ENCODE assay signal across 19 cellular contexts in the genomic region with DNA sequence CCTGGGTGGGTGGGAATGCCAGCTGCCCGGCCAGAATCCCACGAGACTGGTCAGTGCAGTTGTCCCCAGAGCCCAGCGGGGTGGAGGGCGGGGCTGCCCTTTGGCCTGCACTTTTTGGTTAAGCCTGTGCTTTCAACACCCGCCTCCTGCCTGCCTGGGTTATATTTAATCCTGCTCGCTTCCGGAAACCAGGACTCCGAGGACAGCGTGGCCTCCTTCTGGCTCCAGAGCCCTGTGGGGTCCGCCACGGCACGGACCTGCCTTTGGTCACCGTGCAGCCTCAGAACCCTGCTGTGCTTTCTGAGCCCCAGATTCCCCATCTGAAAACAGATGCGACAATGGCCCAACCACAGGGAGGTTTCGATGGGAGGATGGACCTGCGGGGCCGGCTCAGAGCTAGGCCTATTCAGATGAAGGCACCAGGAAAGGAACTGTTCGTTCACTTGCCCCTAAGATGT. TPM values are rescaled to one million over a fixed set of nuclear protein-coding genes. Genes with fewer than 3 reads are reported as not detected.
DNase-seq lines count a peak whose midpoint lies in the region; ATAC-seq and TF ChIP-seq lines count a peak whose summit lies in the region.
"Had no signal": no experiment of that assay in that cellular context is flagged by ENCODE, and none has a peak within 500 bp of the region (broad histone marks: within the 10 kb centered on the region; RNA-seq: fewer than 3 reads in every experiment).

No MANE protein-coding gene starts in this region.

- ATAC-seq in GM19328 (IDR thresholded peaks at IDR 0.05; ENCODE audit: unreplicated experiment) (no peak), HG02588 (IDR thresholded peaks at IDR 0.05; ENCODE audit: unreplicated experiment) (no peak)
- ATAC-seq: activated CD4-positive, CD25-positive, alpha-beta regulatory T cell treated with anti-CD3 and anti-CD28 coated beads, Interleukin-2, amount 50 U/mL, for 24 hours had no signal

- no peaks in the 10 kb centered on the region for H4K20me1 ChIP-seq in neural progenitor cell (ENCODE audit: low read depth)

- H3K27ac Mint-ChIP-seq in neural progenitor cell = no peak overlapping the region

- H3K4me1 ChIP-seq in neural progenitor cell = peaks cover 13% of the 10 kb centered on the region

- peak overlapping the region; percentile 61 for H3K4me2 ChIP-seq in neural progenitor cell

- H3F3A ChIP-seq in neural progenitor cell (ENCODE audit: low read depth) = peaks cover 14% of the 10 kb centered on the region

- H3K79me2 ChIP-seq in neural progenitor cell (ENCODE audit: low read depth) = no peaks in the 10 kb centered on the region

- H3K9ac ChIP-seq in neural progenitor cell = no peak overlapping the region

- H3K4me3 ChIP-seq in H7 (ENCODE audit: insufficient read depth, low read depth, low read length) (no peak overlapping the region), neural progenitor cell (no peak overlapping the region)
- H3K4me3 ChIP-seq: stomach had no signal

- no peaks in the 10 kb centered on the region for H3K27me3 ChIP-seq in H7 (ENCODE audit: control insufficient read depth, insufficient read depth, low read length)
- no peaks in the 10 kb centered on the region for H3K27me3 ChIP-seq in neural progenitor cell
- H3K27me3 ChIP-seq: stomach had no signal

- no peak overlapping the region for H3K4me3 Mint-ChIP-seq in neural progenitor cell

- peak; percentile 76 for DNase-seq in H7
- DNase-seq in NOMO-1 treated with DMSO at 0.1 percent for 48 hours (lab: John Stamatoyannopoulos, UW; ENCODE audit: unreplicated experiment) = peak; percentile 74
- peak; percentile 14 for DNase-seq in epidermal melanocyte (ENCODE audit: insufficient read length, low spot score)
- DNase-seq in neural progenitor cell (ENCODE audit: low spot score) = peak; percentile 61
- no peak for DNase-seq in activated naive CD4-positive, alpha-beta T cell treated with anti-CD3 and anti-CD28 coated beads, Interleukin-2, amount 50 U/mL, for 16 hours
- no peak for DNase-seq in NCI-H187 (lab: John Stamatoyannopoulos, UW)
- DNase-seq: DMS 273 treated with DMSO at 0.1 percent for 48 hours; NCI-H2029 treated with DMSO at 0.1 percent for 48 hours; NCI-H524; stimulated activated CD4-positive, alpha-beta T cell treated with anti-CD3 and anti-CD28 coated beads, Interleukin-15, amount 100 ng/mL, for 24 hours; stomach; T-helper 1 cell had no signal

- peaks cover 13% of the 10 kb centered on the region for H3K27me3 Mint-ChIP-seq in neural progenitor cell (ENCODE audit: insufficient read depth, low read depth)
- H3K27me3 Mint-ChIP-seq: progenitor cell of endocrine pancreas had no signal

- H3K36me3 ChIP-seq in H7 (replicated peaks; ENCODE audit: control insufficient read depth, insufficient read depth, low read length) (no peaks in the 10 kb centered on the region), neural progenitor cell (no peaks in the 10 kb centered on the region)
- H3K36me3 ChIP-seq: stomach had no signal

- no peak overlapping the region for H3K27ac ChIP-seq in neural progenitor cell

- no peaks in the 10 kb centered on the region for H3K36me3 Mint-ChIP-seq in neural progenitor cell

- TF ChIP-seq CTCF in neural progenitor cell (IDR thresholded peaks at IDR 0.05) = no peak

- H3K4me1 Mint-ChIP-seq in neural progenitor cell = peaks cover 24% of the 10 kb centered on the region

- H3K9me3 Mint-ChIP-seq in neural progenitor cell = no peaks in the 10 kb centered on the region

- peak overlapping the region; percentile 80 for H2AFZ ChIP-seq in neural progenitor cell (replicated peaks)

- no peaks in the 10 kb centered on the region for H3K9me3 ChIP-seq in neural progenitor cell (ENCODE audit: low read depth)
- H3K9me3 ChIP-seq: stomach had no signal

RNA-seq across cellular contexts. Expression of a gene that starts 29.4 kb away (rescaled TPM):
- 11.5 and 15.9 TPM in 2 replicates for total RNA-seq in H7 (2014; rRNA removed; shearing (Covaris generic))
- 42.9 and 52.2 TPM in 2 replicates for total RNA-seq in neural progenitor cell (ENCODE audit: low replicate concordance)

RNA-seq across cellular contexts. Expression of a gene that starts 37.2 kb away (rescaled TPM):
- total RNA-seq in H7 (2014; rRNA removed; shearing (Covaris generic)) = 35.5 and 39.7 TPM in 2 replicates
- total RNA-seq in neural progenitor cell (ENCODE audit: low replicate concordance) = 10.5 and 24.6 TPM in 2 replicates

RNA-seq across cellular contexts. Expression of a gene that starts 43.5 kb away (rescaled TPM):
- 49.0 and 52.5 TPM in 2 replicates for total RNA-seq in H7 (2014; rRNA removed; shearing (Covaris generic))
- total RNA-seq in neural progenitor cell (ENCODE audit: low replicate concordance) = 90.6 and 141 TPM in 2 replicates

RNA-seq across cellular contexts. Expression of a gene that starts 59.5 kb away (rescaled TPM):
- not detected in 2 replicates for total RNA-seq in H7 (2014; rRNA removed; shearing (Covaris generic))
- not detected in 2 replicates for total RNA-seq in neural progenitor cell (ENCODE audit: low replicate concordance)
- total RNA-seq: fibroblast of lung, M059J, RPMI7951 had no signal

Comparison
In these comparisons a context has a peak if more than half of its experiments do, and no peak if none do; other contexts are left out.
1. DNase-seq: peak in H7 (single experiment), NOMO-1 treated with DMSO at 0.1 percent for 48 hours (single experiment), epidermal melanocyte (single experiment) and neural progenitor cell (single experiment); none in activated naive CD4-positive, alpha-beta T cell treated with anti-CD3 and anti-CD28 coated beads, Interleukin-2, amount 50 U/mL, for 16 hours (single experiment) and NCI-H187 (0 of 2).